Comparison of ENCODE assay signal across 8 cellular contexts in genomic region chr5:160685695-160686094, GRCh38.
A peak's percentile ranks its signal among the peaks of the same experiment; 100 is the strongest.
DNase-seq lines count a peak whose midpoint lies in the region; ATAC-seq and TF ChIP-seq lines count a peak whose summit lies in the region.

No MANE protein-coding gene starts in this region.

- peak; percentile 91 for ATAC-seq in GM19463 (IDR thresholded peaks at IDR 0.05; ENCODE audit: unreplicated experiment)

- TF ChIP-seq POLR2A in adrenal gland (IDR thresholded peaks at IDR 0.05) = no peak

- H3K27ac ChIP-seq in duodenal mucosa (ENCODE audit: low read depth, low read length) = no peak overlapping the region
- no peak overlapping the region for H3K27ac ChIP-seq in WERI-Rb-1
- H3K27ac ChIP-seq in adrenal gland = no peak overlapping the region

- peak overlapping the region; percentile 81 to 90 for H3K4me3 ChIP-seq in duodenal mucosa (ENCODE audit: low read depth in 1 of 2, low read length in 2 of 2)
- no peak overlapping the region for H3K4me3 ChIP-seq in WERI-Rb-1 (ENCODE audit: low read depth, low read length)
- no peak overlapping the region for H3K4me3 ChIP-seq in adrenal gland

- intact Hi-C loops in adrenal gland (cut with DNase I) = no loop called here

- 30 to 40% (median 36%) methylated on average over 6 of the region's 6 CpGs for WGBS in adrenal gland, 4 donors

- TF ChIP-seq CTCF in WERI-Rb-1 (IDR thresholded peaks at IDR 0.05; ENCODE audit: low read depth, low read length) (no peak), adrenal gland (IDR thresholded peaks at IDR 0.05) (peak in 3 of 6 experiments; percentile 25 to 29 (median 26))

- H3K9ac ChIP-seq in duodenal mucosa (ENCODE audit: low read depth in 1 of 2, low read length in 2 of 2) = no peak overlapping the region

- DNase-seq in COR-L47 (lab: John Stamatoyannopoulos, UW) (peak; percentile 32), HT-29 (ENCODE audit: low spot score) (peak; percentile 76), AML-193 (lab: John Stamatoyannopoulos, UW) (no peak), WERI-Rb-1 (no peak), adrenal gland (no peak), inferior parietal cortex (ENCODE audit: extremely low spot score) (no peak)

- H3K36me3 ChIP-seq in duodenal mucosa (ENCODE audit: control insufficient read depth in 1 of 2, insufficient read depth in 2 of 2, low read length in 2 of 2) = no peaks in the 10 kb centered on the region
- no peaks in the 10 kb centered on the region for H3K36me3 ChIP-seq in WERI-Rb-1
- H3K36me3 ChIP-seq in adrenal gland (replicated peaks in 1 of 2) = no peaks in the 10 kb centered on the region

- H3K4me1 ChIP-seq in duodenal mucosa (ENCODE audit: control insufficient read depth in 1 of 2, insufficient read depth in 2 of 2, low read length in 2 of 2) (peaks cover 7 to 13% of the 10 kb centered on the region in 2 donors), adrenal gland (replicated peaks in 1 of 2) (no peaks in the 10 kb centered on the region)

- H3K27me3 ChIP-seq in duodenal mucosa (ENCODE audit: control insufficient read depth in 1 of 2, insufficient read depth in 2 of 2, low read length in 2 of 2) (no peaks in the 10 kb centered on the region), WERI-Rb-1 (ENCODE audit: insufficient read depth, low read depth, severe bottlenecking) (peaks cover 58% of the 10 kb centered on the region), adrenal gland (no peaks in the 10 kb centered on the region)

- H3K9me3 ChIP-seq in duodenal mucosa (ENCODE audit: control insufficient read depth in 1 of 2, low read length in 2 of 2) = no peaks in the 10 kb centered on the region
- H3K9me3 ChIP-seq in WERI-Rb-1 (ENCODE audit: severe bottlenecking) = peaks cover 5% of the 10 kb centered on the region
- H3K9me3 ChIP-seq in adrenal gland (replicated peaks in 1 of 3) = no peaks in the 10 kb centered on the region

Comparison
In these comparisons a context has a peak if more than half of its experiments do, and no peak if none do; other contexts are left out.
1. DNase-seq: peak in COR-L47 (single experiment) and HT-29 (single experiment); none in AML-193 (0 of 2), WERI-Rb-1 (single experiment), adrenal gland (0 of 7) and inferior parietal cortex (single experiment).
2. H3K4me3 ChIP-seq: peak in duodenal mucosa (2 of 2); none in WERI-Rb-1 (single experiment) and adrenal gland (0 of 4).